1 cellular context compared by ENCODE assay signal in genomic region chr1:248243204-248243603, GRCh38.
TF ChIP-seq lines count a peak whose summit lies in the region.

No MANE protein-coding gene starts in this region.

TF ChIP-seq in endothelial cell of umbilical vein, 7 proteins besides CTCF, POLR2A, EP300 and RAD21 (continued from another document):
- no peak for TF ChIP-seq MAX (IDR thresholded peaks at IDR 0.05; ENCODE audit: insufficient read depth, insufficient read length)
